8 cellular contexts compared by ENCODE assay signal in the genomic region with DNA sequence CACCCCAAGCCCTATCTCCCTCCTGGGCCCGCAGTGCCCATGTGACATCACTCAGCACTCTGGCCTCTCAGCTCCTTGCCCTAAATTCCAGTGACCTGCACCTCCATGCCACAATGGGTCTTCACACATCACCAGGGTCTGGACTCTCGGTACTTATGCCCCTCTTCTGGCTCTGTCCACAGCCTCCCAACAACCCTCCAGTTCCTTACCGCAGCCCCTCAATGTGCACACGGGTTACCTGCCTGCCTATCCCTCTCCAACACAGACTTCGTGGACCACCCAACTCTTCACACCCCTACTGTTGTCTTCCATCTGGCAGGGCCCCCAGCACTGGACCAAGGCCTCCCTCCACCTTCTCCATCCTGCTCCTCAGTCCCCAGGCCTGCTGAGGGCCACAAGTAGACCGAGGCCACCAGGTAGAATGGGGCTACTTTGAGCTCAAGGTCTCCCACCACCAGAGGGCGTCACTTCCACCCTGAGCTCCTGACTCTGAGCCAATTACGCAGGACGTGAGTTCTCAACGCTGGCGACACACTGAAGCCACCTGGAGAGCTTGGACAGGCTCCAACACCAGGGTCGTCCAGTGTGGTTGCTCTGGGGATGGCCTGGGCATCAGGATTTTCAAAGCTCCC.
DNase-seq lines count a peak whose midpoint lies in the region; ATAC-seq, FAIRE-seq and TF ChIP-seq lines count a peak whose summit lies in the region.

No MANE protein-coding gene starts in this region.

- BruUV-seq in A673 (replicated peaks; lab: Mats Ljungman, UMichigan) (no TSS peak), OCI-LY7 (replicated peaks; lab: Mats Ljungman, UMichigan) (no TSS peak)

- peaks cover 6% of the 10 kb centered on the region for H3K27me3 ChIP-seq in A673 (replicated peaks; ENCODE audit: insufficient read depth, low read depth, low read length, poor library complexity)
- H3K27me3 ChIP-seq in CD4-positive, alpha-beta memory T cell (ENCODE audit: insufficient read depth, low read length) = no peaks in the 10 kb centered on the region

- H3K4me3 Mint-ChIP-seq in CD4-positive, alpha-beta memory T cell = no peak overlapping the region

- POLR2A ChIA-PET in A673 (lab: Charles Lee; ENCODE audit: low non-redundant PET) (interaction anchor here (0.6 kb wide), 1 partner anchor 382 kb away, joined by 3 read pairs; no protein-coding TSS in a partner anchor), OCI-LY7 (lab: Charles Lee) (no interaction called here)
- POLR2A ChIA-PET in CD4-positive, alpha-beta memory T cell (lab: Charles Lee; ENCODE audit: partially characterized antibody) = no interaction called here

- CTCF ChIA-PET in A673 (lab: Charles Lee) (interaction anchor here (0.6 kb wide), 1 partner anchor 127 kb away, joined by 4 read pairs; no protein-coding TSS in a partner anchor), OCI-LY7 (lab: Charles Lee; ENCODE audit: unreplicated experiment) (no interaction called here)
- CTCF ChIA-PET in CD4-positive, alpha-beta memory T cell (lab: Charles Lee; ENCODE audit: partially characterized antibody) = interaction anchor here (0.6 kb wide), 1 partner anchor 793 kb away, joined by 3 read pairs; no protein-coding TSS in a partner anchor

- TF ChIP-seq POLR2A in GM12891 (IDR thresholded peaks at IDR 0.05; ENCODE audit: low read depth, low read length) = no peak

- H3K4me1 Mint-ChIP-seq in CD4-positive, alpha-beta memory T cell = no peaks in the 10 kb centered on the region

- no peaks in the 10 kb centered on the region for H4K20me1 ChIP-seq in OCI-LY7 (ENCODE audit: insufficient read depth, low read length)

- peaks cover 0 to 4% of the 10 kb centered on the region in 2 donors for H3K27me3 Mint-ChIP-seq in CD4-positive, alpha-beta memory T cell

- peak; percentile 83 for FAIRE-seq in GM12891 (lab: Jason Lieb, UNC)

- no peaks in the 10 kb centered on the region for H3K9me3 Mint-ChIP-seq in CD4-positive, alpha-beta memory T cell

- DNase-seq in A673 (ENCODE audit: low spot score) = peak; percentile 29
- peak; percentile 39 for DNase-seq in GM12891 (ENCODE audit: insufficient read length, low spot score)
- DNase-seq in OCI-LY7 (ENCODE audit: low spot score) = peak; percentile 5
- peak; percentile 39 for DNase-seq in germinal center (ENCODE audit: low spot score)
- no peak for DNase-seq in HCEC 1CT
- DNase-seq in CD4-positive, alpha-beta memory T cell = no peak
- DNase-seq in Ammon's horn (ENCODE audit: low spot score) = no peak

- H3K4me3 ChIP-seq in A673 (ENCODE audit: low read depth, low read length, poor library complexity, severe bottlenecking) = no peak overlapping the region
- H3K4me3 ChIP-seq in OCI-LY7 (ENCODE audit: low read depth, low read length, poor library complexity, severe bottlenecking) = no peak overlapping the region
- H3K4me3 ChIP-seq in CD4-positive, alpha-beta memory T cell (ENCODE audit: low read length in 2 of 2) = no peak overlapping the region

- no peaks in the 10 kb centered on the region for H3K36me3 Mint-ChIP-seq in CD4-positive, alpha-beta memory T cell

- ATAC-seq in HG03280 (IDR thresholded peaks at IDR 0.05; ENCODE audit: unreplicated experiment) = no peak

- H2AFZ ChIP-seq in OCI-LY7 (ENCODE audit: low read length) = no peak overlapping the region

- H3K9me3 ChIP-seq in A673 (ENCODE audit: low read depth, low read length, poor library complexity, severe bottlenecking) = no peaks in the 10 kb centered on the region
- no peaks in the 10 kb centered on the region for H3K9me3 ChIP-seq in OCI-LY7 (ENCODE audit: low read length)
- H3K9me3 ChIP-seq in CD4-positive, alpha-beta memory T cell (ENCODE audit: control insufficient read depth in 1 of 2, low read length in 2 of 2) = no peaks in the 10 kb centered on the region

- TF ChIP-seq CTCF in A673 (conservative IDR thresholded peaks at IDR 0.05; ENCODE audit: low read depth, low read length) (peak; percentile 52), OCI-LY7 (conservative IDR thresholded peaks at IDR 0.05; ENCODE audit: low read length) (peak; percentile 72)

- H3K79me2 ChIP-seq in OCI-LY7 (ENCODE audit: insufficient read depth, low read depth, low read length) = no peaks in the 10 kb centered on the region

- H3K27ac ChIP-seq in A673 (ENCODE audit: low read depth, low read length, poor library complexity, severe bottlenecking) = no peak overlapping the region
- no peak overlapping the region for H3K27ac ChIP-seq in OCI-LY7 (ENCODE audit: low read depth, low read length, poor library complexity, severe bottlenecking)
- no peak overlapping the region for H3K27ac ChIP-seq in CD4-positive, alpha-beta memory T cell (ENCODE audit: low read depth, low read length)

- no peaks in the 10 kb centered on the region for H3K9me2 ChIP-seq in OCI-LY7 (ENCODE audit: insufficient read depth, low read length)

- H3K4me1 ChIP-seq in A673 (ENCODE audit: insufficient read depth, low read length, poor library complexity, severe bottlenecking) (no peaks in the 10 kb centered on the region), OCI-LY7 (ENCODE audit: insufficient read depth, low read length, poor library complexity, severe bottlenecking) (no peaks in the 10 kb centered on the region)
- no peaks in the 10 kb centered on the region for H3K4me1 ChIP-seq in CD4-positive, alpha-beta memory T cell (ENCODE audit: insufficient read depth, low read length)

- H3K36me3 ChIP-seq in A673 (ENCODE audit: insufficient read depth, low read length, poor library complexity, severe bottlenecking) (no peaks in the 10 kb centered on the region), OCI-LY7 (ENCODE audit: insufficient read depth, low read length) (no peaks in the 10 kb centered on the region)
- no peaks in the 10 kb centered on the region for H3K36me3 ChIP-seq in CD4-positive, alpha-beta memory T cell (ENCODE audit: insufficient read depth, low read length)

- no peak overlapping the region for H3K27ac Mint-ChIP-seq in CD4-positive, alpha-beta memory T cell

- intact Hi-C loops in A673 (cut with micrococcal nuclease; ENCODE audit: unreplicated experiment) = loop anchor here (10.0 kb wide), 1 partner anchor 168 kb away; a partner anchor contains a TSS
- intact Hi-C loops in OCI-LY7 (cut with micrococcal nuclease; ENCODE audit: unreplicated experiment) = loop anchor here (2.0 kb wide), 1 partner anchor 240 kb away; no protein-coding TSS in a partner anchor
- intact Hi-C loops in CD4-positive, alpha-beta memory T cell (cut with micrococcal nuclease) = no loop called here

- H3K4me2 ChIP-seq in OCI-LY7 (ENCODE audit: low read length) = no peak overlapping the region

TF ChIP-seq in GM12891, 5 proteins besides CTCF, POLR2A, EP300 and RAD21:
- TF ChIP-seq PAX5 (IDR thresholded peaks at IDR 0.05; ENCODE audit: insufficient read depth, low read length, severe bottlenecking) (no peak), TAF1 (IDR thresholded peaks at IDR 0.05; ENCODE audit: low read depth, low read length) (no peak), POU2F2 (IDR thresholded peaks at IDR 0.05; ENCODE audit: low read depth, low read length) (no peak), POLR2AphosphoS5 (IDR thresholded peaks at IDR 0.05; ENCODE audit: low read depth, low read length) (no peak), SPI1 (IDR thresholded peaks at IDR 0.05; ENCODE audit: low read depth, low read length) (no peak)

Comparison
In these comparisons a context has a peak if more than half of its experiments do, and no peak if none do; other contexts are left out.
1. DNase-seq: peak in A673 (single experiment), GM12891 (single experiment), OCI-LY7 (single experiment) and germinal center (single experiment); none in HCEC 1CT (single experiment), CD4-positive, alpha-beta memory T cell (0 of 5) and Ammon's horn (single experiment).